In genomic region chr3:72411843-72412242, GRCh38 we compare ENCODE assay signal across 1 cellular context.
TF ChIP-seq lines count a peak whose summit lies in the region.

No MANE protein-coding gene starts in this region.

TF ChIP-seq in endothelial cell of umbilical vein, 7 proteins besides CTCF, POLR2A, EP300 and RAD21:
- no peak for TF ChIP-seq EZH2 (IDR thresholded peaks at IDR 0.05; ENCODE audit: borderline replicate concordance, low read depth, low read length, severe bottlenecking)
- no peak for TF ChIP-seq MYC (IDR thresholded peaks at IDR 0.05; ENCODE audit: low read depth, low read length)
- no peak for TF ChIP-seq JUN (IDR thresholded peaks at IDR 0.05; ENCODE audit: borderline replicate concordance, insufficient read depth, insufficient read length, low read depth)
- TF ChIP-seq GATA2 (IDR thresholded peaks at IDR 0.05; ENCODE audit: insufficient read depth, insufficient read length, low read depth, low read length) = no peak
- TF ChIP-seq POLR2AphosphoS5 (IDR thresholded peaks at IDR 0.05; ENCODE audit: insufficient read depth, low read depth, low read length) = no peak
- no peak for TF ChIP-seq FOS (IDR thresholded peaks at IDR 0.05; ENCODE audit: borderline replicate concordance, insufficient read depth, low read length)
- TF ChIP-seq MAX (IDR thresholded peaks at IDR 0.05; ENCODE audit: insufficient read depth, insufficient read length) = no peak
